Comparison of ENCODE assay signal across 35 cellular contexts in the genomic region with DNA sequence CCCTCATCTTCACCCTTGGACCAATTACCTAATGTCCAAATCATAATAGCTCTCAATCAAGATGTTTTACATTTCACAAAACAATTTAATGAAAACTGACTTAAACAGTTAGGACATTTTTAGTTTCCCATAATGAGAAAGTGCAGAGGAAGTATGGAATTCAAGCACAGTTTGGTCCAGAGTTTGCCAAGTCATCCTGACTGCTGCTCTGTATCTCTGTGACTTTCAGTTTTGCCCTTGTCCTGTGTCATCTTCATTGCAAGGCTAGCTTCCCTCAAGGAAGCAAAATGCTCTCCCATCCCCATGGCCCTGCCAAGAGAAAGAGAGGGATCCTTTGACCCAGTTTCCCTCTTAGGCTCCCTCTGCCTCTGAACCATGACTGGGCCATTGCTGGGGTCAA. TPM values are rescaled to one million over a fixed set of nuclear protein-coding genes. Genes with fewer than 3 reads are reported as not detected.
"Had no signal": no experiment of that assay in that cellular context is flagged by ENCODE, and none has a peak within 500 bp of the region (broad histone marks: within the 10 kb centered on the region; RNA-seq: fewer than 3 reads in every experiment).

No MANE protein-coding gene starts in this region.

- H3K36me3 ChIP-seq: ascending aorta, cardiac muscle cell, colonic mucosa had no signal

- DNase-seq: activated B cell treated with CpG ODN at 0.5 μM for 24 hours; activated CD4-positive, alpha-beta memory T cell treated with anti-CD3 and anti-CD28 coated beads for 36 hours; activated CD4-positive, alpha-beta T cell treated with anti-CD3 and anti-CD28 coated beads for 4 hours; activated CD4-positive, alpha-beta T cell treated with anti-CD3 and anti-CD28 coated beads, Interleukin-2, amount 10 ng/mL, durations not matched to agents 24 days and 14 days; activated CD4-positive, alpha-beta T cell treated with anti-CD3 and anti-CD28 coated beads, Interleukin-2, amount 50 U/mL, for 1 hour; activated CD4-positive, alpha-beta T cell treated with anti-CD3 and anti-CD28 coated beads, Interleukin-2, amount 50 U/mL, for 4 hours; activated CD4-positive, CD25-positive, alpha-beta regulatory T cell treated with anti-CD3 and anti-CD28 coated beads, Interleukin-2, amount 50 U/mL, for 72 hours; activated CD8-positive, alpha-beta memory T cell treated with anti-CD3 and anti-CD28 coated beads, Interleukin-2, amount 50 U/mL, for 4 hours; activated CD8-positive, alpha-beta T cell treated with anti-CD3 and anti-CD28 coated beads for 36 hours; activated effector memory CD4-positive, alpha-beta T cell treated with anti-CD3 and anti-CD28 coated beads, Interleukin-2, amount 50 U/mL, for 16 hours; activated gamma-delta T cell treated with Interleukin-2 at 50 U/mL for 16 hours; activated naive CD4-positive, alpha-beta T cell; activated naive CD4-positive, alpha-beta T cell treated with anti-CD3 and anti-CD28 coated beads for 36 hours; activated naive CD4-positive, alpha-beta T cell treated with anti-CD3 and anti-CD28 coated beads, Interleukin-2, amount 50 U/mL, for 16 hours; activated naive CD8-positive, alpha-beta T cell treated with anti-CD3 and anti-CD28 coated beads for 36 hours; activated T-cell treated with anti-CD3 and anti-CD28 coated beads for 4 hours; activated T-cell treated with anti-CD3 and anti-CD28 coated beads, Interleukin-2, amount 50 U/mL, for 1 hour; activated T-cell treated with anti-CD3 and anti-CD28 coated beads, Interleukin-2, amount 50 U/mL, for 4 hours; activated T-cell treated with anti-CD3 and anti-CD28 coated beads, Interleukin-2, amount 50 U/mL, for 72 hours; amygdala; anterior cingulate cortex; caudate nucleus; cerebellar nuclear complex; colonic mucosa; T-helper 17 cell had no signal

- H3K27me3 ChIP-seq: ascending aorta, colonic mucosa had no signal

- H3K27ac ChIP-seq: ascending aorta, cardiac muscle cell, colonic mucosa, VCaP had no signal

- ATAC-seq: activated CD8-positive, alpha-beta T cell treated with anti-CD3 and anti-CD28 coated beads for 36 hours; activated naive CD4-positive, alpha-beta T cell treated with anti-CD3 and anti-CD28 coated beads, Interleukin-2, amount 50 U/mL, for 72 hours; activated T-cell treated with anti-CD3 and anti-CD28 coated beads, Interleukin-2, amount 50 U/mL, for 4 hours; activated T-cell treated with anti-CD3 and anti-CD28 coated beads, Interleukin-2, amount 50 U/mL, for 72 hours; activated T-helper 17 cell treated with anti-CD3 and anti-CD28 coated beads, Interleukin-2, amount 50 U/mL, for 72 hours; T-helper 17 cell had no signal

- H3K4me3 ChIP-seq: ascending aorta, cardiac muscle cell, colonic mucosa had no signal

- H3K4me1 ChIP-seq: ascending aorta had no signal

- FAIRE-seq: bronchial epithelial cell, TTC549 had no signal

- H3K9me3 ChIP-seq: ascending aorta, colonic mucosa had no signal

RNA-seq across cellular contexts. Expression of a gene that starts 7.9 kb away (rescaled TPM):
- total RNA-seq: activated B cell treated with CpG ODN at 0.5 μM for 24 hours; activated CD4-positive, alpha-beta memory T cell treated with anti-CD3 and anti-CD28 coated beads for 36 hours; activated CD4-positive, alpha-beta T cell treated with anti-CD3 and anti-CD28 coated beads, Interleukin-2, amount 10 ng/mL, durations not matched to agents 24 days and 14 days; activated CD8-positive, alpha-beta memory T cell treated with anti-CD3 and anti-CD28 coated beads for 36 hours; activated CD8-positive, alpha-beta T cell treated with anti-CD3 and anti-CD28 coated beads for 36 hours; activated naive CD4-positive, alpha-beta T cell treated with anti-CD3 and anti-CD28 coated beads for 36 hours; activated naive CD4-positive, alpha-beta T cell treated with anti-CD3 and anti-CD28 coated beads, Interleukin-2, amount 50 U/mL, for 72 hours; activated T-cell treated with anti-CD3 and anti-CD28 coated beads, Interleukin-2, amount 50 U/mL, for 4 hours; activated T-cell treated with anti-CD3 and anti-CD28 coated beads, Interleukin-2, amount 50 U/mL, for 72 hours; activated T-helper 17 cell treated with anti-CD3 and anti-CD28 coated beads, Interleukin-2, amount 50 U/mL, for 72 hours; ascending aorta; bronchial epithelial cell; cardiac muscle cell; chondrocyte; T-helper 2 cell treated with Interferon-gamma antibody and Interleukin-4, amounts not matched to agents 100 ng/mL and 5 ng/mL, for 36 hours had no signal
- polyA plus RNA-seq: cardiac muscle cell had no signal
